20 cellular contexts compared by ENCODE assay signal in the genomic region with DNA sequence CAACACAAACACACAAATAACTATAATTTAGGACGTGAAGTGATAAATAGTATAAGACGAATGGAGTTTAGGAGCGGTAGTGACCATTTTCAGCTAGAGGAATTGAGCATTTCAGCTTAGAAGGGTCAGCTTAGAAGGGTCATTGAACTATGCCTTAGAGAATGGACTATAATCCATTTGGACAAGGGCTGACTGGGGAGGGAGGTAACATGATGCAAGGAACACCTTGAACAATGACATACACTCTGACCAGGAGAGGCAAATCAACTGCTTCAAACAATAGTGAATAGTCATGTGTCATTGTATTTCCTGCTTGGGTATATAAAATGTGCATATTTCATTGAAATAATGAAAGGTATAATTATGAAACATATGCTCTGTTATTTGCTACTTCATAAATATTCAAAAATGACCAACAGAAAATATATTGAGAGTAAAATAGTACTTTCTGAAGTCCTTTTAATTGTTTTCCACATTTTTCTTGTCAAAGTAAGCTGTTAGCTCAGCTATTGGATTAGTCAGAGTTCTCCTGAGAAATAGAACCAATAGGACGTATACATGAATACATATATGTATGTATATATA. TPM values are rescaled to one million over a fixed set of nuclear protein-coding genes. Genes with fewer than 3 reads are reported as not detected.
DNase-seq lines count a peak whose midpoint lies in the region; ATAC-seq, FAIRE-seq and TF ChIP-seq lines count a peak whose summit lies in the region.
"Had no signal": no experiment of that assay in that cellular context is flagged by ENCODE, and none has a peak within 500 bp of the region (broad histone marks: within the 10 kb centered on the region; RNA-seq: fewer than 3 reads in every experiment).

No MANE protein-coding gene starts in this region.

- H2BK120ac ChIP-seq in H9 (ENCODE audit: low read depth, low read length, poor library complexity, severe bottlenecking), result no peak overlapping the region

- H3T11ph ChIP-seq in H9 (ENCODE audit: low read length), result no peak overlapping the region

- H2AFZ ChIP-seq in GM23338 (no peak overlapping the region; the same call in 1 of the 2 replicates), K562 (ENCODE audit: low read depth, low read length) (peak overlapping the region; percentile 22; the same call in 1 of the 2 replicates), H9 (ENCODE audit: low read length) (no peak overlapping the region)

- ATAC-seq in GM23338, result no peak
- ATAC-seq in K562, result peak; percentile 70
- peak; percentile 51 for ATAC-seq in left lobe of liver
- no peak for ATAC-seq in Right ventricle myocardium inferior
- ATAC-seq: Panc1 had no signal

- no peak for FAIRE-seq in K562 (lab: Jason Lieb, UNC)
- FAIRE-seq: G401.6 had no signal

- no peaks in the 10 kb centered on the region for H3K23me2 ChIP-seq in H9 (ENCODE audit: insufficient read length, low read depth, low read length, poor library complexity, severe bottlenecking)

- no peak overlapping the region for H3K23ac ChIP-seq in H9 (ENCODE audit: insufficient read length, low read depth, low read length)

- no peak overlapping the region for H2BK15ac ChIP-seq in H9 (ENCODE audit: low read depth, low read length)

- POLR2A ChIA-PET in K562 (lab: Yijun Ruan, JAX), result interaction anchor here (0.6 to 1.3 kb wide), 5 partner anchors 8 to 40 kb away, joined by 3 to 4 read pairs (median 3); no protein-coding TSS in a partner anchor

- H3K9me1 ChIP-seq in K562 (ENCODE audit: control insufficient read depth, insufficient read depth, low read length), result no peaks in the 10 kb centered on the region

- H3K36me3 Mint-ChIP-seq in GM23338 (ENCODE audit: low read depth) (0 out of 3 replicates have a peak, but pooled peaks cover 5% of the 10 kb centered on the region), H9 (ENCODE audit: insufficient read depth in 1 of 3, low read depth in 3 of 3) (peaks cover 0 to 7% (median 5%) of the 10 kb centered on the region in 3 experiments; a peak in 3 of 7 replicates)

- intact Hi-C loops in K562 (cut with micrococcal nuclease) (loop anchor here (2.0 to 5.0 kb wide), 2 partner anchors 40 to 77 kb away; a partner anchor contains a TSS), Right ventricle myocardium inferior (cut with DNase I) (no loop called here)

- H4K20me1 ChIP-seq in GM23338 (replicated peaks; ENCODE audit: insufficient read depth), result no peaks in the 10 kb centered on the region
- H4K20me1 ChIP-seq in K562 (replicated peaks; ENCODE audit: control insufficient read depth, insufficient read depth, low read length), result no peaks in the 10 kb centered on the region
- no peaks in the 10 kb centered on the region for H4K20me1 ChIP-seq in H9 (ENCODE audit: control insufficient read depth, insufficient read depth, insufficient read length)

- H3K18ac ChIP-seq in H9 (ENCODE audit: insufficient read length, low read depth, low read length), result no peak overlapping the region

- H3F3A ChIP-seq in GM23338 (replicated peaks; ENCODE audit: low read depth), result no peaks in the 10 kb centered on the region

- CTCF ChIA-PET in K562 (lab: Yijun Ruan, JAX; ENCODE audit: low intra/inter-chr PET ratio), result no interaction called here

- H3K56ac ChIP-seq in H9 (ENCODE audit: insufficient read length, low read depth, low read length), result no peak overlapping the region

- no peaks in the 10 kb centered on the region for H3K79me2 ChIP-seq in GM23338 (replicated peaks; ENCODE audit: insufficient read depth)
- no peaks in the 10 kb centered on the region for H3K79me2 ChIP-seq in K562 (ENCODE audit: control insufficient read depth, insufficient read depth, low read length)
- no peaks in the 10 kb centered on the region for H3K79me2 ChIP-seq in H9 (ENCODE audit: insufficient read depth, low read length)

- DNase-seq in GM23338 (ENCODE audit: low spot score) (no peak), NCI-H2227 treated with DMSO at 0.1 percent for 48 hours (lab: John Stamatoyannopoulos, UW) (peak; percentile 68), K562 (ENCODE audit: extremely low read depth in 1 of 4, low spot score in 3 of 4) (no peak), left lobe of liver (ENCODE audit: low spot score) (no peak), H9 (no peak), LoVo (ENCODE audit: low spot score) (no peak), Right ventricle myocardium inferior (ENCODE audit: missing footprints) (no peak), HuH-7.5 (ENCODE audit: low spot score) (no peak)
- DNase-seq: ACHN, AML-193, H7, NCI-H1105, NCI-H2081 treated with DMSO at 0.1 percent for 48 hours, NCI-H524 had no signal

- H3K36me3 ChIP-seq in GM23338 (ENCODE audit: insufficient read depth) (no peaks in the 10 kb centered on the region), K562 (ENCODE audit: control insufficient read depth, insufficient read depth, low read length) (no peaks in the 10 kb centered on the region)
- H3K36me3 ChIP-seq: SJSA1 had no signal

- BruUV-seq in K562 (replicated peaks; lab: Mats Ljungman, UMichigan), result no TSS peak

- H3K4me1 ChIP-seq in GM23338 (ENCODE audit: insufficient read depth) (peaks cover 4% of the 10 kb centered on the region; the same call in 1 of the 2 replicates), K562 (replicated peaks in 1 of 2; ENCODE audit: control insufficient read depth in 2 of 2, insufficient read depth in 2 of 2, low read length in 2 of 2) (peaks cover 0 to 25% of the 10 kb centered on the region in 2 experiments; a peak in 2 of 5 replicates), H9 (ENCODE audit: insufficient read depth, low read length) (no peaks in the 10 kb centered on the region; the same call in 1 of the 2 replicates)
- H3K4me1 ChIP-seq: SJSA1 had no signal

- H3K27ac Mint-ChIP-seq in GM23338, result peak overlapping the region; percentile 60; the same call in 1 of the 2 replicates
- no peak overlapping the region for H3K27ac Mint-ChIP-seq in H9

- WGBS in K562 (ENCODE audit: insufficient coverage, low coverage, missing lambda C conversion rate), result 37% methylated on average over 4 of the region's 4 CpGs
- no CpG with 5 or more reads among the region's 4 CpGs for WGBS in H9 (ENCODE audit: extremely low coverage, insufficient read length, low lambda C conversion rate)

- H4K8ac ChIP-seq in H9 (replicated peaks; ENCODE audit: insufficient read length, low read depth, low read length), result no peak overlapping the region

- H3K4me1 Mint-ChIP-seq in GM23338 (peaks cover 11% of the 10 kb centered on the region), H9 (peaks cover 3 to 13% of the 10 kb centered on the region in 2 experiments; a peak in 1 of 4 replicates)

- H2AK5ac ChIP-seq in H9 (ENCODE audit: insufficient read length, low read length), result no peak overlapping the region

- no peak for TF ChIP-seq RAD21 in K562 (CRISPR knock-in tag; conservative IDR thresholded peaks at IDR 0.05 in 1 of 2, IDR thresholded peaks at IDR 0.05 in 1 of 2)

- H3K27me3 ChIP-seq in GM23338 (ENCODE audit: insufficient read depth), result no peaks in the 10 kb centered on the region
- no peaks in the 10 kb centered on the region for H3K27me3 ChIP-seq in K562 (ENCODE audit: control insufficient read depth in 2 of 2, insufficient read depth in 2 of 2, low read length in 2 of 2)
- no peaks in the 10 kb centered on the region for H3K27me3 ChIP-seq in H9 (ENCODE audit: insufficient read depth, low read length)

- H4K5ac ChIP-seq in H9 (ENCODE audit: insufficient read length, low read depth, low read length), result no peak overlapping the region

- TF ChIP-seq CTCF in GM23338 (conservative IDR thresholded peaks at IDR 0.05; ENCODE audit: low read depth in 2 of 2), result no peak
- TF ChIP-seq CTCF in K562 (IDR thresholded peaks at IDR 0.05 in 2 of 3, conservative IDR thresholded peaks at IDR 0.05 in 1 of 3; ENCODE audit: insufficient read depth in 2 of 3, low read depth in 1 of 3, low read length in 3 of 3), result no peak
- TF ChIP-seq CTCF in H9 (conservative IDR thresholded peaks at IDR 0.05), result no peak

- TF ChIP-seq EP300 in K562 (IDR thresholded peaks at IDR 0.05; ENCODE audit: low read length), result no peak

- peaks cover 13% of the 10 kb centered on the region; the same call in 1 of the 2 replicates for H3K9me2 ChIP-seq in GM23338 (ENCODE audit: insufficient read depth)

- no peak overlapping the region for H2BK5ac ChIP-seq in H9 (ENCODE audit: insufficient read length, low read length)

- no peak for TF ChIP-seq POLR2A in K562 (conservative IDR thresholded peaks at IDR 0.05)

- H3K79me1 ChIP-seq in H9 (ENCODE audit: insufficient read depth, low read depth, low read length, poor library complexity, severe bottlenecking), result no peaks in the 10 kb centered on the region

- H3K9me3 Mint-ChIP-seq in GM23338 (peaks cover 6% of the 10 kb centered on the region; the same call in 2 of the 3 replicates), H9 (peaks cover 3% of the 10 kb centered on the region in 2 experiments; a peak in 3 of 5 replicates)

- no peak overlapping the region for H3K4ac ChIP-seq in H9 (ENCODE audit: low read depth, low read length)

- no peak overlapping the region for H3K14ac ChIP-seq in H9 (ENCODE audit: insufficient read depth, low read length)

- in situ Hi-C loops in K562 (cut with MboI), result no loop called here

- no peak overlapping the region for H2BK12ac ChIP-seq in H9 (ENCODE audit: insufficient read length, low read depth, low read length)

- H3K27me3 Mint-ChIP-seq in GM23338 (ENCODE audit: insufficient read depth, low read depth, poor library complexity) (peaks cover 2% of the 10 kb centered on the region), H9 (ENCODE audit: low read depth) (no peaks in the 10 kb centered on the region)

- H3K27ac ChIP-seq in GM23338 (ENCODE audit: low read depth) (no peak overlapping the region), K562 (ENCODE audit: extremely low read depth, low read depth, low read length) (no peak overlapping the region; the same call in 2 of the 3 replicates), H9 (ENCODE audit: insufficient read length, low read depth, low read length) (no peak overlapping the region)
- H3K27ac ChIP-seq: C4-2B, HL-60, SJSA1 had no signal

- H3K9me3 ChIP-seq in K562 (replicated peaks; ENCODE audit: control insufficient read depth, insufficient read depth, low read depth, low read length) (no peaks in the 10 kb centered on the region), H9 (ENCODE audit: control insufficient read depth, low read depth, low read length) (no peaks in the 10 kb centered on the region)
- H3K9me3 ChIP-seq: SJSA1 had no signal

- H3K9ac ChIP-seq in K562 (ENCODE audit: insufficient read depth in 1 of 2, low read depth in 2 of 2, low read length in 2 of 2) (no peak overlapping the region), H9 (ENCODE audit: extremely low read depth, insufficient read length, low read length) (no peak overlapping the region)

- H3K4me3 ChIP-seq in GM23338, result no peak overlapping the region
- no peak overlapping the region for H3K4me3 ChIP-seq in K562
- H3K4me3 ChIP-seq: SJSA1 had no signal

- no peak overlapping the region for H4K91ac ChIP-seq in H9 (ENCODE audit: insufficient read length, low read depth, low read length)

- H2BK20ac ChIP-seq in H9 (ENCODE audit: low read depth, low read length, poor library complexity, severe bottlenecking), result no peak overlapping the region

- H3K4me3 Mint-ChIP-seq in GM23338 (no peak overlapping the region), H9 (no peak overlapping the region)

- H3K4me2 ChIP-seq in GM23338 (no peak overlapping the region), K562 (ENCODE audit: insufficient read depth, low read length) (no peak overlapping the region), H9 (ENCODE audit: insufficient read depth, insufficient read length, low read length) (no peak overlapping the region)

RNA-seq across cellular contexts. Expression of a gene that starts 40.5 kb away (rescaled TPM):
- total RNA-seq in GM23338 (2014; rRNA removed; shearing (Covaris generic)), result 45.3 and 57.0 TPM in 2 replicates
- polyA plus RNA-seq in GM23338 (2016; fragmentation: Nextera tagmentation; extraction: Ambion mirVana), result 35.6 and 36.4 TPM in 2 replicates
- 10.9 and 28.5 TPM in 2 replicates for total RNA-seq in K562 (2011; cell fraction: chromatin; rRNA removed; ENCODE audit: low replicate concordance)
- total RNA-seq in K562 (2011; cell fraction: nucleolus; rRNA removed), result 10.0 and 12.2 TPM in 2 replicates
- total RNA-seq in K562 (2011; cell fraction: nucleoplasm; rRNA removed), result 19.1 and 41.4 TPM in 2 replicates
- 4.1 and 5.9 TPM in 2 replicates for total RNA-seq in K562 (2014; rRNA removed)
- total RNA-seq in K562 (2014; rRNA removed; fragmentation: Illumina TruSeq; extraction: Trizol), result 9.6 and 9.9 TPM in 2 replicates
- total RNA-seq in K562 (2015; rRNA removed; fragmentation: Illumina TruSeq; extraction: Trizol), result 8.5 and 8.7 TPM in 2 replicates
- total RNA-seq in K562 (2021), result 12.9 and 13.9 TPM in 2 replicates
- polyA plus RNA-seq in K562 (2011; rRNA removed), result 5.6 and 8.3 TPM in 2 replicates
- 2.0 and 2.8 TPM in 2 replicates for polyA plus RNA-seq in K562 (2011; cell fraction: cytosol; rRNA removed)
- 10.4 and 11.6 TPM in 2 replicates for polyA plus RNA-seq in K562 (2011; cell fraction: nucleus; rRNA removed)
- 8.4 and 12.5 TPM in 2 replicates for polyA plus RNA-seq in K562 (2012)
- 10.2 and 10.9 TPM in 2 replicates for polyA plus RNA-seq in K562 (2014; fragmentation: Illumina TruSeq; extraction: Trizol)
- 1 to 10 TPM; 3.2 to 4.4 TPM for polyA plus RNA-seq in K562 (2014; fragmentation: Nextera tagmentation; extraction: Ambion mirVana)
- 6.6 and 8.1 TPM in 2 replicates for polyA plus RNA-seq in K562 (2014; rRNA removed)
- 7.6 and 9.3 TPM in 2 replicates for polyA minus RNA-seq in K562 (2011; rRNA and poly(A)+ RNA removed)
- polyA minus RNA-seq in K562 (2011; cell fraction: cytosol; rRNA and poly(A)+ RNA removed), result 4.5 and 6.2 TPM in 2 replicates
- polyA minus RNA-seq in K562 (2011; cell fraction: nucleus; rRNA and poly(A)+ RNA removed), result 29.4 and 36.2 TPM in 2 replicates
- total RNA-seq in left lobe of liver, result 19.6 TPM
- 39.3 and 41.9 TPM in 2 replicates for total RNA-seq in H9 (2021)
- total RNA-seq in Right ventricle myocardium inferior, result 28.4 TPM

RNA-seq across cellular contexts. Expression of a gene that starts 55.7 kb away (rescaled TPM):
- not detected in 2 replicates for total RNA-seq in GM23338 (2014; rRNA removed; shearing (Covaris generic))
- polyA plus RNA-seq in GM23338 (2016; fragmentation: Nextera tagmentation; extraction: Ambion mirVana) (not detected in 2 replicates), K562 (2011; rRNA removed) (not detected in 2 replicates), K562 (2014; fragmentation: Illumina TruSeq; extraction: Trizol) (not detected in 2 replicates), K562 (2014; fragmentation: Nextera tagmentation; extraction: Ambion mirVana) (not detected), K562 (2014; rRNA removed) (not detected in 2 replicates)
- total RNA-seq in K562 (2011; cell fraction: chromatin; rRNA removed; ENCODE audit: low replicate concordance), result not detected in 2 replicates
- total RNA-seq in K562 (2011; cell fraction: nucleolus; rRNA removed), result not detected in 2 replicates
- total RNA-seq in K562 (2011; cell fraction: nucleoplasm; rRNA removed), result not detected in 2 replicates
- total RNA-seq in K562 (2014; rRNA removed) (not detected in 2 replicates), K562 (2014; rRNA removed; fragmentation: Illumina TruSeq; extraction: Trizol) (not detected in 2 replicates), K562 (2015; rRNA removed; fragmentation: Illumina TruSeq; extraction: Trizol) (not detected in 2 replicates), K562 (2021) (not detected in 2 replicates), left lobe of liver (not detected), H9 (2021) (not detected in 2 replicates), Right ventricle myocardium inferior (not detected)
- not detected in 2 replicates for polyA plus RNA-seq in K562 (2011; cell fraction: cytosol; rRNA removed)
- not detected in 2 replicates for polyA plus RNA-seq in K562 (2011; cell fraction: nucleus; rRNA removed)
- polyA plus RNA-seq in K562 (2012), result not detected in 2 replicates
- polyA minus RNA-seq in K562 (2011; rRNA and poly(A)+ RNA removed), result not detected in 2 replicates
- polyA minus RNA-seq in K562 (2011; cell fraction: cytosol; rRNA and poly(A)+ RNA removed), result not detected in 2 replicates
- not detected in 2 replicates for polyA minus RNA-seq in K562 (2011; cell fraction: nucleus; rRNA and poly(A)+ RNA removed)
- total RNA-seq: H7, LHCN-M2, SJSA1 had no signal

Comparison
In these comparisons a context has a peak if more than half of its experiments do, and no peak if none do; other contexts are left out.
1. ATAC-seq: peak in K562 (single experiment) and left lobe of liver (single experiment); none in GM23338 (single experiment) and Right ventricle myocardium inferior (single experiment).